8 cellular contexts compared by ENCODE assay signal in the genomic region with DNA sequence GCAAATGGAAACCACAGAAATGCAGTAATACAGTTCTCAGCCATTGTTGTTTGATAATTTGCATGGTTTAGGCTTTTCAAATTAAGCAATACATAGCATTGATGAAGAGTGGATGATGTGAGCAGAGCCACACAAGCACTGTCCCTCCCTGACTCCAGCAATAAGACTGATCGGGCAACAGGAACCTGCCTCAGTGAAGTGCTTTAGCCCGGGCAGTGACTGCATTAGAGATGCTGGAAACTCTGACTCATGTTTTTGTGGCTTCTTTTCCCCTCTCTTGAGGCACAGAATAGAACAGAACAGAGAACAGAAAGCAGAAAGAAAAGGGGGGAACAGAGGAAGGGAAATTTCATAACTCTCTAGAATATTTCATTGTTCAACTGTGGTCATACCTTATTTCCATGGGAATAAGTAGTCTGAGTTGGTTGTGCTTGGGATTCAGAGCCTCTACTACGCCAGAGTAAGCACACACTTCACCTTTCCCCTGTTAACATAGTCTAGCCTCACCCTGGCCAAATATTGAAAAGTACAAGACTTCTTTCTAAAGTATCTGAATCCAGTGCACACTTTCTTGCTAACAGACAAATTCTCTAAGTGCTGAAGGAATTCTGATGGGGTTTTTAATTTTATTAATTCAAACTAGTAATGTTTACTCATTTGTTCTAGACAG.
DNase-seq lines count a peak whose midpoint lies in the region; ATAC-seq and TF ChIP-seq lines count a peak whose summit lies in the region.

No MANE protein-coding gene starts in this region.

- no peak overlapping the region for H3K4me3 ChIP-seq in RWPE2 (ENCODE audit: severe bottlenecking)
- no peak overlapping the region for H3K4me3 ChIP-seq in fibroblast of pulmonary artery (replicated peaks; ENCODE audit: low read depth, low read length)
- H3K4me3 ChIP-seq in Caco-2 (ENCODE audit: low read depth, low read length), result no peak overlapping the region

- POLR2A ChIA-PET in Caco-2 (lab: Charles Lee), result no interaction called here

- peak; percentile 98 for ATAC-seq in GM19023 (IDR thresholded peaks at IDR 0.05; ENCODE audit: unreplicated experiment)
- ATAC-seq in HG03025 (IDR thresholded peaks at IDR 0.05; ENCODE audit: low FRiP score, unreplicated experiment), result peak; percentile 96
- ATAC-seq in RWPE2 (ENCODE audit: low read depth), result peak; percentile 68

- CTCF ChIA-PET in Caco-2 (lab: Charles Lee), result no interaction called here

- intact Hi-C loops in Caco-2 (cut with micrococcal nuclease; ENCODE audit: unreplicated experiment), result no loop called here

- no peak overlapping the region for H3K4me3 Mint-ChIP-seq in Caco-2 (ENCODE audit: unreplicated experiment)

- no peaks in the 10 kb centered on the region for H3K4me1 Mint-ChIP-seq in Caco-2 (ENCODE audit: low read depth, unreplicated experiment)

- no peaks in the 10 kb centered on the region for H3K27me3 ChIP-seq in RWPE2 (ENCODE audit: insufficient read depth, poor library complexity, severe bottlenecking)
- H3K27me3 ChIP-seq in Caco-2 (replicated peaks; ENCODE audit: control insufficient read depth, insufficient read depth, low read length), result no peaks in the 10 kb centered on the region

- no peak overlapping the region for H3K27ac Mint-ChIP-seq in Caco-2 (ENCODE audit: unreplicated experiment)

- H3K36me3 ChIP-seq in RWPE2 (ENCODE audit: low read depth), result no peaks in the 10 kb centered on the region
- no peaks in the 10 kb centered on the region for H3K36me3 ChIP-seq in Caco-2 (ENCODE audit: control insufficient read depth, insufficient read depth, low read length)

- H3K9me3 Mint-ChIP-seq in Caco-2 (ENCODE audit: unreplicated experiment), result no peaks in the 10 kb centered on the region

- H3K4me1 ChIP-seq in RWPE2 (ENCODE audit: insufficient read depth, poor library complexity, severe bottlenecking), result no peaks in the 10 kb centered on the region
- H3K4me1 ChIP-seq in Caco-2, result no peaks in the 10 kb centered on the region

- H3K36me3 Mint-ChIP-seq in Caco-2 (ENCODE audit: insufficient read depth, unreplicated experiment), result no peaks in the 10 kb centered on the region

- H3K27me3 Mint-ChIP-seq in Caco-2 (ENCODE audit: insufficient read depth, unreplicated experiment), result no peaks in the 10 kb centered on the region

- peak; percentile 95 for DNase-seq in AML-193 (lab: John Stamatoyannopoulos, UW)
- no peak for DNase-seq in RWPE2 (ENCODE audit: low spot score)
- peak; percentile 94 for DNase-seq in fibroblast of pulmonary artery (ENCODE audit: low read depth)
- peak; percentile 6 for DNase-seq in putamen (ENCODE audit: low spot score)
- DNase-seq in Caco-2, result no peak
- no peak for DNase-seq in NCI-H146 (lab: John Stamatoyannopoulos, UW)

- no TSS peak for BruUV-seq in Caco-2 (replicated peaks; lab: Mats Ljungman, UMichigan)

- no peak overlapping the region for H3K27ac ChIP-seq in RWPE2 (ENCODE audit: poor library complexity, severe bottlenecking)

- H3K9me3 ChIP-seq in RWPE2 (ENCODE audit: severe bottlenecking) (no peaks in the 10 kb centered on the region), Caco-2 (no peaks in the 10 kb centered on the region)

- TF ChIP-seq CTCF in RWPE2 (IDR thresholded peaks at IDR 0.05; ENCODE audit: poor library complexity, severe bottlenecking) (no peak), fibroblast of pulmonary artery (IDR thresholded peaks at IDR 0.05; ENCODE audit: low read length, missing control alignments) (no peak), Caco-2 (IDR thresholded peaks at IDR 0.05; ENCODE audit: insufficient read depth in 1 of 2, low read depth in 1 of 2, low read length in 1 of 2, severe bottlenecking in 1 of 2, unreplicated experiment in 1 of 2) (no peak)

Comparison
In these comparisons a context has a peak if more than half of its experiments do, and no peak if none do; other contexts are left out.
1. DNase-seq: peak in AML-193 (2 of 2), fibroblast of pulmonary artery (single experiment) and putamen (single experiment); none in RWPE2 (single experiment), Caco-2 (0 of 2) and NCI-H146 (single experiment).
2. Peak in every context shown above with its lines, with median percentiles within 50 percentile points of each other: ATAC-seq.